In the genomic region with DNA sequence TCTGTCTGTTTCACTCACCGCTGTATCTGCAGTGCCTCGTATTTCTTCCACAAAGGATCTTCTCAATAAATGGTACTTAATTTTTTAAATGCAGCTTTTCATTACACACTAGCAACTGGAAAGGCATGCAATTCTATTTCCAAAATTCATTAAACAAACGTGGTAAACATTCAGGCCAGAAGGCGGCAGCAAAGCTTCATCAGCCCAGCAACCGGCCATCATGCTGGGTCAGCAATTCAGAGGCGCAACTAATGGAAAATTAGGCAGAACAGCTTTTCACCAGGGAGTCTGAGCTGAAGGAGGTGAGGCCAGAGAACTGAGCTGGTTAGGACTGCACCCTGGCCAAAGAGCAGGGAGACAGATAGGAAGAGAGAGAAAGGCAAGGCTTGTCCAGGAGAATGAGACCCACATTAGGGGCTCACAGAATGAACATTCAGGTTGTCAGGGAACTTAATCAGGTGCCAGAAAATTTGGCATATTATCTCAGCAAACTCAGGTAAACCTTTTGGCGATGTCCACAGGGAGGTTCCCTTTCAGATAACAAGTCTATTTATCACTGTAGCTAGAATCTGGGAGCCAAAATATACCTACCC, we compare ENCODE assay signal across 8 cellular contexts. TPM values are rescaled to one million over a fixed set of nuclear protein-coding genes. Genes with fewer than 3 reads are reported as not detected.
DNase-seq lines count a peak whose midpoint lies in the region; ATAC-seq, FAIRE-seq and TF ChIP-seq lines count a peak whose summit lies in the region.

No MANE protein-coding gene starts in this region.

- 10 to 15% (median 14%) methylated on average over 7 of the region's 7 CpGs for WGBS in ovary, 3 donors

- peaks cover 2% of the 10 kb centered on the region for H3K9me3 Mint-ChIP-seq in activated CD4-positive, alpha-beta T cell treated with anti-CD3 and anti-CD28 coated beads for 36 hours (ENCODE audit: low read depth)
- no peaks in the 10 kb centered on the region for H3K9me3 Mint-ChIP-seq in activated CD4-positive, alpha-beta T cell treated with anti-CD3 and anti-CD28 coated beads, Interleukin-2, amount 10 ng/mL, durations not matched to agents 24 days and 14 days

- no peaks in the 10 kb centered on the region for H3K9me3 ChIP-seq in ovary

- intact Hi-C loops in activated CD4-positive, alpha-beta T cell treated with anti-CD3 and anti-CD28 coated beads for 36 hours (cut with DNase I, micrococcal nuclease) = loop anchor here (5.0 kb wide), 1 partner anchor 464 kb away; no protein-coding TSS in a partner anchor
- intact Hi-C loops in activated CD4-positive, alpha-beta T cell treated with anti-CD3 and anti-CD28 coated beads, Interleukin-2, amount 10 ng/mL, durations not matched to agents 24 days and 14 days (cut with micrococcal nuclease) = no loop called here
- intact Hi-C loops in ovary (cut with DNase I) = loop anchor here in 3 of 4 donors (5.0 to 10.0 kb wide), 4 partner anchors 59 to 464 kb away; no protein-coding TSS in a partner anchor

- H3K4me3 ChIP-seq in fibroblast of villous mesenchyme (ENCODE audit: low read depth, low read length) = no peak overlapping the region
- H3K4me3 ChIP-seq in ovary = no peak overlapping the region

- TF ChIP-seq CTCF in fibroblast of villous mesenchyme (IDR thresholded peaks at IDR 0.05; ENCODE audit: insufficient read depth, low read depth, low read length) (peak; percentile 61), ovary (IDR thresholded peaks at IDR 0.05) (peak; percentile 66 to 76 (median 73))

- no peaks in the 10 kb centered on the region for H3K27me3 ChIP-seq in ovary

- H3K27ac ChIP-seq in ovary = no peak overlapping the region

- H3K36me3 ChIP-seq in ovary = no peaks in the 10 kb centered on the region

- POLR2A ChIA-PET in activated CD4-positive, alpha-beta T cell treated with anti-CD3 and anti-CD28 coated beads for 36 hours (lab: Charles Lee) = no interaction called here

- no peak overlapping the region for H3K4me3 Mint-ChIP-seq in activated CD4-positive, alpha-beta T cell treated with anti-CD3 and anti-CD28 coated beads for 36 hours
- no peak overlapping the region for H3K4me3 Mint-ChIP-seq in activated CD4-positive, alpha-beta T cell treated with anti-CD3 and anti-CD28 coated beads, Interleukin-2, amount 10 ng/mL, durations not matched to agents 24 days and 14 days

- TF ChIP-seq EP300 in ovary (IDR thresholded peaks at IDR 0.05) = no peak

- in situ Hi-C loops in SK-MEL-5 (cut with HindIII; ENCODE audit: low pct_unique_long_range_greater_than_20kb, low sequenced_read_pairs) = no loop called here

- no peaks in the 10 kb centered on the region for H3K27me3 Mint-ChIP-seq in activated CD4-positive, alpha-beta T cell treated with anti-CD3 and anti-CD28 coated beads for 36 hours
- no peaks in the 10 kb centered on the region for H3K27me3 Mint-ChIP-seq in activated CD4-positive, alpha-beta T cell treated with anti-CD3 and anti-CD28 coated beads, Interleukin-2, amount 10 ng/mL, durations not matched to agents 24 days and 14 days

- peak; percentile 26 for DNase-seq in activated CD4-positive, alpha-beta T cell treated with anti-CD3 and anti-CD28 coated beads for 36 hours
- DNase-seq in activated CD4-positive, alpha-beta T cell treated with anti-CD3 and anti-CD28 coated beads, Interleukin-2, amount 10 ng/mL, durations not matched to agents 24 days and 14 days = no peak
- DNase-seq in SK-MEL-5 (ENCODE audit: low read depth, low spot score) (peak; percentile 63), fibroblast of villous mesenchyme (ENCODE audit: low read depth) (peak; percentile 42), ovary (peak; percentile 55 to 79 (median 76)), H54 (ENCODE audit: insufficient read length, low spot score) (no peak), GF-D8 (lab: John Stamatoyannopoulos, UW) (no peak)

- FAIRE-seq in H54 (lab: Jason Lieb, UNC) = no peak

- H3K36me3 Mint-ChIP-seq in activated CD4-positive, alpha-beta T cell treated with anti-CD3 and anti-CD28 coated beads for 36 hours (ENCODE audit: low read depth) = no peaks in the 10 kb centered on the region
- no peaks in the 10 kb centered on the region for H3K36me3 Mint-ChIP-seq in activated CD4-positive, alpha-beta T cell treated with anti-CD3 and anti-CD28 coated beads, Interleukin-2, amount 10 ng/mL, durations not matched to agents 24 days and 14 days (ENCODE audit: low read depth)

- no peak for ATAC-seq in activated CD4-positive, alpha-beta T cell treated with anti-CD3 and anti-CD28 coated beads for 36 hours
- peak; percentile 59 for ATAC-seq in HG03460 (IDR thresholded peaks at IDR 0.05; ENCODE audit: unreplicated experiment)

- TF ChIP-seq POLR2A in ovary (IDR thresholded peaks at IDR 0.05) = no peak
- no peak for TF ChIP-seq POLR2A in H54 (IDR thresholded peaks at IDR 0.05; ENCODE audit: low read depth, low read length)

- H3K4me1 ChIP-seq in ovary (ENCODE audit: insufficient read depth) = peaks cover 3% of the 10 kb centered on the region

- no peaks in the 10 kb centered on the region for H3K4me1 Mint-ChIP-seq in activated CD4-positive, alpha-beta T cell treated with anti-CD3 and anti-CD28 coated beads for 36 hours
- H3K4me1 Mint-ChIP-seq in activated CD4-positive, alpha-beta T cell treated with anti-CD3 and anti-CD28 coated beads, Interleukin-2, amount 10 ng/mL, durations not matched to agents 24 days and 14 days = no peaks in the 10 kb centered on the region

- CTCF ChIA-PET in activated CD4-positive, alpha-beta T cell treated with anti-CD3 and anti-CD28 coated beads for 36 hours (lab: Charles Lee) = no interaction called here

- no peak overlapping the region for H3K27ac Mint-ChIP-seq in activated CD4-positive, alpha-beta T cell treated with anti-CD3 and anti-CD28 coated beads for 36 hours
- no peak overlapping the region for H3K27ac Mint-ChIP-seq in activated CD4-positive, alpha-beta T cell treated with anti-CD3 and anti-CD28 coated beads, Interleukin-2, amount 10 ng/mL, durations not matched to agents 24 days and 14 days

RNA-seq across cellular contexts. Expression of a gene that starts 17.7 kb away (rescaled TPM):
- under 1 TPM in 1 of 2 experiments, not detected in 1; 0.21 TPM for total RNA-seq in activated CD4-positive, alpha-beta T cell treated with anti-CD3 and anti-CD28 coated beads for 36 hours
- not detected in 2 replicates for total RNA-seq in activated CD4-positive, alpha-beta T cell treated with anti-CD3 and anti-CD28 coated beads, Interleukin-2, amount 10 ng/mL, durations not matched to agents 24 days and 14 days
- total RNA-seq in SK-MEL-5 (2014; rRNA removed; shearing (Covaris generic)) = 3.7 and 5.5 TPM in 2 replicates
- 1.3 and 1.4 TPM in 2 replicates for polyA plus RNA-seq in SK-MEL-5 (2015; cell fraction: cytosol; rRNA removed)
- polyA plus RNA-seq in SK-MEL-5 (2015; cell fraction: nucleus; rRNA removed) = 1.6 and 4.6 TPM in 2 replicates
- total RNA-seq in fibroblast of villous mesenchyme = 5.5 and 5.6 TPM in 2 replicates
- total RNA-seq in ovary = 10 to 100 TPM; 14.5 to 26.9 (median 23.2) TPM
- polyA plus RNA-seq in ovary = 1 to 10 TPM; 5.2 to 7.5 TPM

Comparison
In these comparisons a context has a peak if more than half of its experiments do, and no peak if none do; other contexts are left out.
1. DNase-seq: peak in activated CD4-positive, alpha-beta T cell treated with anti-CD3 and anti-CD28 coated beads for 36 hours (single experiment), SK-MEL-5 (single experiment), fibroblast of villous mesenchyme (single experiment) and ovary (5 of 5); none in activated CD4-positive, alpha-beta T cell treated with anti-CD3 and anti-CD28 coated beads, Interleukin-2, amount 10 ng/mL, durations not matched to agents 24 days and 14 days (single experiment), H54 (single experiment) and GF-D8 (single experiment).